23 cellular contexts compared by ENCODE assay signal in genomic region chr2:239883326-239884050, GRCh38.
"Had no signal": no experiment of that assay in that cellular context is flagged by ENCODE, and none has a peak within 500 bp of the region (broad histone marks: within the 10 kb centered on the region; RNA-seq: fewer than 3 reads in every experiment).

No MANE protein-coding gene starts in this region.

- H3K4me3 Mint-ChIP-seq: activated naive CD4-positive, alpha-beta T cell treated with anti-CD3 and anti-CD28 coated beads, Interleukin-2, amount 10 ng/mL, durations not matched to agents 7 days and 5 days; activated T-cell treated with anti-CD3 and anti-CD28 coated beads, Interleukin-2, amount 50 U/mL, for 4 hours; immature natural killer cell; nephron; stimulated activated naive CD8-positive, alpha-beta T cell treated with anti-CD3 and anti-CD28 coated beads, Interleukin-15, Interleukin-2, amounts not matched to agents 100 ng/mL and 50 ng/mL, for 24 hours; T-helper 1 cell treated with Interleukin-12 subunit alpha and Interleukin-12 subunit beta and Interleukin-4 antibody, amounts not matched to agents 30 μg/mL and 1 μg/mL, for 36 hours had no signal

- H3K27me3 ChIP-seq: hepatocyte, pancreas, tibial nerve had no signal

- DNase-seq: activated CD4-positive, alpha-beta T cell treated with anti-CD3 and anti-CD28 coated beads for 4 hours; activated CD4-positive, alpha-beta T cell treated with anti-CD3 and anti-CD28 coated beads, Interleukin-2, amount 50 U/mL, for 48 hours; activated CD4-positive, CD25-positive, alpha-beta regulatory T cell; activated naive CD4-positive, alpha-beta T cell treated with anti-CD3 and anti-CD28 coated beads, Interleukin-2, amount 10 ng/mL, durations not matched to agents 7 days and 5 days; activated T-cell treated with anti-CD3 and anti-CD28 coated beads, Interleukin-2, amount 50 U/mL, for 4 hours; amygdala; cerebellar nuclear complex; cortex of kidney; effector CD4-positive, alpha-beta T cell; erythroblast; foreskin keratinocyte; immature natural killer cell; kidney glomerular epithelial cell; left ventricle myocardium superior; pancreas; right cardiac atrium; stimulated activated CD4-positive, alpha-beta T cell treated with anti-CD3 and anti-CD28 coated beads, Interleukin-4, amount 100 ng/mL, for 4 hours; T1000 had no signal

- H3K36me3 ChIP-seq: pancreas, tibial nerve had no signal

- H3K27ac Mint-ChIP-seq: activated naive CD4-positive, alpha-beta T cell treated with anti-CD3 and anti-CD28 coated beads, Interleukin-2, amount 10 ng/mL, durations not matched to agents 7 days and 5 days; immature natural killer cell; nephron; stimulated activated naive CD8-positive, alpha-beta T cell treated with anti-CD3 and anti-CD28 coated beads, Interleukin-15, Interleukin-2, amounts not matched to agents 100 ng/mL and 50 ng/mL, for 24 hours; T-helper 1 cell treated with Interleukin-12 subunit alpha and Interleukin-12 subunit beta and Interleukin-4 antibody, amounts not matched to agents 30 μg/mL and 1 μg/mL, for 36 hours had no signal

- H3K27ac ChIP-seq: foreskin keratinocyte, hepatocyte, pancreas, tibial nerve had no signal

- H3K4me3 ChIP-seq: hepatocyte, pancreas, tibial nerve had no signal

- H3K79me2 ChIP-seq: hepatocyte had no signal

- ATAC-seq: activated T-cell treated with anti-CD3 and anti-CD28 coated beads, Interleukin-2, amount 50 U/mL, for 4 hours; foreskin keratinocyte; left ventricle myocardium superior; pancreas had no signal

- H3K4me1 ChIP-seq: foreskin keratinocyte, pancreas had no signal

- H2AFZ ChIP-seq: hepatocyte had no signal

- H3K4me2 ChIP-seq: hepatocyte had no signal
